ENCODE assay signal across 21 cellular contexts in the genomic region with DNA sequence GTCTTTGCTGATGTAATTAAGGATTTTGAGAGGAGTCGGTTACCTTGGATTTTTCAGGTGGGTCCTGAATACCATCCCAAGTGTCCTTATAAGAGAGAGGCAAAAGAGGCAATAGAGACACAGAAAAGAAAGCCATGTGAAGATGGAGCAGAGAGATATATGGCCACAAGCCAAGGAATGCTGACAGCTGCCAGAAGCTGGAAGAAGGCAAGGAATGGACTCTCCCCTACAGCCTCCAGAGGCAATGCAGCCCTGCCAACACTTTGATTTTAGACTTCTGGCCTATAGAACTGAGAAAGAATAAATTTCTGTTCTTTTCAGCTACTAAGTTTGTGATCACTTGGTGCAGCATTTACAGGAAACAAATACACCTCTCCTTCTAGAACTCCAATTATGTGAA. TPM values are rescaled to one million over a fixed set of nuclear protein-coding genes. Genes with fewer than 3 reads are reported as not detected.
DNase-seq lines count a peak whose midpoint lies in the region; ATAC-seq and TF ChIP-seq lines count a peak whose summit lies in the region.
"Had no signal": no experiment of that assay in that cellular context is flagged by ENCODE, and none has a peak within 500 bp of the region (broad histone marks: within the 10 kb centered on the region; RNA-seq: fewer than 3 reads in every experiment).

No MANE protein-coding gene starts in this region.

- H3K27me3 Mint-ChIP-seq in activated CD4-positive, alpha-beta memory T cell treated with anti-CD3 and anti-CD28 coated beads for 36 hours, result no peaks in the 10 kb centered on the region
- peaks cover 0 to 2% of the 10 kb centered on the region in 2 donors for H3K27me3 Mint-ChIP-seq in T-cell
- H3K27me3 Mint-ChIP-seq: dendritic cell treated with granulocyte-macrophage colony-stimulating factor and Interleukin-4, amounts not matched to agents 40 ng/mL and 50 ng/mL, for 4 days; stimulated activated naive CD8-positive, alpha-beta T cell treated with anti-CD3 and anti-CD28 coated beads, Interleukin-15, Interleukin-2, amounts not matched to agents 100 ng/mL and 50 ng/mL, for 24 hours had no signal

- CTCF ChIA-PET in activated CD4-positive, alpha-beta memory T cell treated with anti-CD3 and anti-CD28 coated beads for 36 hours (lab: Charles Lee), result no interaction called here
- CTCF ChIA-PET in T-cell (lab: Charles Lee), result no interaction called here

- DNase-seq in GM04504 (ENCODE audit: low read depth) (peak; percentile 8), MG63 (peak; percentile 19), cardiac fibroblast (ENCODE audit: low read depth in 2 of 2) (peak; percentile 18 to 48), iris pigment epithelial cell (ENCODE audit: low read depth) (peak; percentile 41), kidney glomerular epithelial cell (lab: John Stamatoyannopoulos, UW) (no peak), T-cell (no peak)
- no peak for DNase-seq in activated CD4-positive, alpha-beta memory T cell treated with anti-CD3 and anti-CD28 coated beads for 36 hours
- DNase-seq: activated T-cell treated with anti-CD3 and anti-CD28 coated beads, Interleukin-2, amount 50 U/mL, for 1 hour; adrenal gland; CD8-positive, alpha-beta memory T cell; DMS53; KBM-7; mesendoderm; naive thymus-derived CD8-positive, alpha-beta T cell; NCI-H1930; NCI-H510A treated with DMSO at 0.1 percent for 48 hours; stimulated activated CD4-positive, alpha-beta T cell treated with anti-CD3 and anti-CD28 coated beads, Interleukin-12 subunit alpha, Interleukin-12 subunit beta, amount 100 ng/mL, for 4 hours; thyroid gland had no signal

- no peaks in the 10 kb centered on the region for H3K9me3 ChIP-seq in MG63
- H3K9me3 ChIP-seq: adrenal gland, thyroid gland had no signal

- TF ChIP-seq CTCF in cardiac fibroblast (IDR thresholded peaks at IDR 0.05; ENCODE audit: low read depth, low read length), result no peak

- no peaks in the 10 kb centered on the region for H3K4me1 Mint-ChIP-seq in activated CD4-positive, alpha-beta memory T cell treated with anti-CD3 and anti-CD28 coated beads for 36 hours (ENCODE audit: low read depth)
- H3K4me1 Mint-ChIP-seq in T-cell, result no peaks in the 10 kb centered on the region
- H3K4me1 Mint-ChIP-seq: CD8-positive, alpha-beta memory T cell; naive thymus-derived CD8-positive, alpha-beta T cell had no signal

- no peak overlapping the region for H3K4me3 ChIP-seq in MG63
- H3K4me3 ChIP-seq in cardiac fibroblast (replicated peaks in 1 of 2; ENCODE audit: low read depth in 2 of 2, low read length in 2 of 2), result no peak overlapping the region
- H3K4me3 ChIP-seq: adrenal gland, cardiac muscle cell, thyroid gland had no signal

- H3K36me3 ChIP-seq in MG63, result no peaks in the 10 kb centered on the region
- H3K36me3 ChIP-seq: adrenal gland, cardiac muscle cell, thyroid gland had no signal

- H3K36me3 Mint-ChIP-seq in activated CD4-positive, alpha-beta memory T cell treated with anti-CD3 and anti-CD28 coated beads for 36 hours, result no peaks in the 10 kb centered on the region
- no peaks in the 10 kb centered on the region for H3K36me3 Mint-ChIP-seq in T-cell
- H3K36me3 Mint-ChIP-seq: naive thymus-derived CD8-positive, alpha-beta T cell had no signal

- H3K9me3 Mint-ChIP-seq in activated CD4-positive, alpha-beta memory T cell treated with anti-CD3 and anti-CD28 coated beads for 36 hours, result no peaks in the 10 kb centered on the region
- H3K9me3 Mint-ChIP-seq in T-cell, result no peaks in the 10 kb centered on the region
- H3K9me3 Mint-ChIP-seq: CD8-positive, alpha-beta memory T cell; dendritic cell treated with granulocyte-macrophage colony-stimulating factor and Interleukin-4, amounts not matched to agents 40 ng/mL and 50 ng/mL, for 4 days; naive thymus-derived CD8-positive, alpha-beta T cell; stimulated activated naive CD8-positive, alpha-beta T cell treated with anti-CD3 and anti-CD28 coated beads, Interleukin-15, Interleukin-2, amounts not matched to agents 100 ng/mL and 50 ng/mL, for 24 hours had no signal

- intact Hi-C loops in activated CD4-positive, alpha-beta memory T cell treated with anti-CD3 and anti-CD28 coated beads for 36 hours (cut with micrococcal nuclease), result no loop called here

- POLR2A ChIA-PET in activated CD4-positive, alpha-beta memory T cell treated with anti-CD3 and anti-CD28 coated beads for 36 hours (lab: Charles Lee), result no interaction called here
- POLR2A ChIA-PET in T-cell (lab: Charles Lee), result no interaction called here

- H3K27ac Mint-ChIP-seq in activated CD4-positive, alpha-beta memory T cell treated with anti-CD3 and anti-CD28 coated beads for 36 hours, result no peak overlapping the region
- no peak overlapping the region for H3K27ac Mint-ChIP-seq in T-cell
- H3K27ac Mint-ChIP-seq: CD8-positive, alpha-beta memory T cell; dendritic cell treated with granulocyte-macrophage colony-stimulating factor and Interleukin-4, amounts not matched to agents 40 ng/mL and 50 ng/mL, for 4 days; naive thymus-derived CD8-positive, alpha-beta T cell; stimulated activated naive CD8-positive, alpha-beta T cell treated with anti-CD3 and anti-CD28 coated beads, Interleukin-15, Interleukin-2, amounts not matched to agents 100 ng/mL and 50 ng/mL, for 24 hours had no signal

- ATAC-seq in T-cell (replicated peaks in 1 of 4), result no peak
- ATAC-seq: naive thymus-derived CD8-positive, alpha-beta T cell had no signal

- no peak overlapping the region for H3K4me3 Mint-ChIP-seq in activated CD4-positive, alpha-beta memory T cell treated with anti-CD3 and anti-CD28 coated beads for 36 hours
- no peak overlapping the region for H3K4me3 Mint-ChIP-seq in T-cell
- H3K4me3 Mint-ChIP-seq: CD8-positive, alpha-beta memory T cell; dendritic cell treated with granulocyte-macrophage colony-stimulating factor and Interleukin-4, amounts not matched to agents 40 ng/mL and 50 ng/mL, for 4 days; naive thymus-derived CD8-positive, alpha-beta T cell; stimulated activated naive CD8-positive, alpha-beta T cell treated with anti-CD3 and anti-CD28 coated beads, Interleukin-15, Interleukin-2, amounts not matched to agents 100 ng/mL and 50 ng/mL, for 24 hours had no signal

- H3K27me3 ChIP-seq in MG63, result no peaks in the 10 kb centered on the region
- H3K27me3 ChIP-seq: adrenal gland, cardiac muscle cell, thyroid gland had no signal

RNA-seq across cellular contexts. Expression of a gene that starts 8.2 kb away (rescaled TPM):
- total RNA-seq in MG63 (2014; rRNA removed; shearing (Covaris generic); ENCODE audit: low replicate concordance), result 8.6 and 24.1 TPM in 2 replicates
- total RNA-seq in activated CD4-positive, alpha-beta memory T cell treated with anti-CD3 and anti-CD28 coated beads for 36 hours, result 10 to 100 TPM; 34.7 to 35.5 TPM
- total RNA-seq in T-cell, result 10 to 100 TPM; 26.2 to 35.8 (median 32.3) TPM

Comparison
In these comparisons a context has a peak if more than half of its experiments do, and no peak if none do; other contexts are left out.
1. DNase-seq: peak in GM04504 (single experiment), MG63 (single experiment), cardiac fibroblast (2 of 2) and iris pigment epithelial cell (single experiment); none in kidney glomerular epithelial cell (single experiment), activated CD4-positive, alpha-beta memory T cell treated with anti-CD3 and anti-CD28 coated beads for 36 hours (single experiment) and T-cell (0 of 34).